Comparison of ENCODE assay signal across 9 cellular contexts in genomic region chr4:99179178-99179577, GRCh38. TPM values are rescaled to one million over a fixed set of nuclear protein-coding genes. Genes with fewer than 3 reads are reported as not detected.
"Had no signal": no experiment of that assay in that cellular context is flagged by ENCODE, and none has a peak within 500 bp of the region (broad histone marks: within the 10 kb centered on the region; RNA-seq: fewer than 3 reads in every experiment).

No MANE protein-coding gene starts in this region.

- DNase-seq: IMR-90, KBM-7 had no signal

- H3K27ac ChIP-seq: HL-60 had no signal

- FAIRE-seq: HepG2, HTR-8/SVneo, K562 had no signal

- H3K27me3 Mint-ChIP-seq: IgD-negative memory B cell had no signal

- H3K4me1 Mint-ChIP-seq: IgD-negative memory B cell had no signal

- H3K4me3 Mint-ChIP-seq: IgD-negative memory B cell had no signal

- ATAC-seq: K562 had no signal

- H3K27ac Mint-ChIP-seq: IgD-negative memory B cell had no signal

- H3K4me3 ChIP-seq: K562 had no signal

RNA-seq across cellular contexts. Expression of gene ADH4, which starts 35.1 kb away (rescaled TPM):
- total RNA-seq: HT-29, HT1080, IMR-90, K562 had no signal
- polyA plus RNA-seq: IgD-negative memory B cell, IMR-90, K562 had no signal

RNA-seq across cellular contexts. Expression of gene ADH6, which starts 39.9 kb away (rescaled TPM):
- total RNA-seq: HT1080, IMR-90, K562 had no signal
- polyA plus RNA-seq: IgD-negative memory B cell, IMR-90 had no signal
